ENCODE assay signal across 1 cellular context in genomic region chr19:34904521-34904845, GRCh38.
TF ChIP-seq lines count a peak whose summit lies in the region.

No MANE protein-coding gene starts in this region.

TF ChIP-seq in GM23338, 12 proteins besides CTCF, POLR2A, EP300 and RAD21:
- TF ChIP-seq ZNF462 (CRISPR knock-in tag; IDR thresholded peaks at IDR 0.05) (no peak; the same call in 1 of the 2 replicates), ZNF114 (CRISPR knock-in tag; IDR thresholded peaks at IDR 0.05) (no peak), STAT1 (IDR thresholded peaks at IDR 0.05; ENCODE audit: unreplicated experiment) (no peak), CREB1 (CRISPR knock-in tag; IDR thresholded peaks at IDR 0.05; ENCODE audit: low read depth) (no peak), REST (IDR thresholded peaks at IDR 0.05; ENCODE audit: unreplicated experiment) (no peak), EZH2 (IDR thresholded peaks at IDR 0.05; ENCODE audit: low read depth, unreplicated experiment) (no peak), NANOG (IDR thresholded peaks at IDR 0.05; ENCODE audit: borderline replicate concordance) (no peak), JUNB (IDR thresholded peaks at IDR 0.05; ENCODE audit: unreplicated experiment) (no peak), ETS1 (IDR thresholded peaks at IDR 0.05) (no peak), EZH2phosphoT487 (IDR thresholded peaks at IDR 0.05; ENCODE audit: unreplicated experiment) (no peak), ZNF331 (CRISPR knock-in tag; IDR thresholded peaks at IDR 0.05; ENCODE audit: low read depth) (no peak)
